In the genomic region with DNA sequence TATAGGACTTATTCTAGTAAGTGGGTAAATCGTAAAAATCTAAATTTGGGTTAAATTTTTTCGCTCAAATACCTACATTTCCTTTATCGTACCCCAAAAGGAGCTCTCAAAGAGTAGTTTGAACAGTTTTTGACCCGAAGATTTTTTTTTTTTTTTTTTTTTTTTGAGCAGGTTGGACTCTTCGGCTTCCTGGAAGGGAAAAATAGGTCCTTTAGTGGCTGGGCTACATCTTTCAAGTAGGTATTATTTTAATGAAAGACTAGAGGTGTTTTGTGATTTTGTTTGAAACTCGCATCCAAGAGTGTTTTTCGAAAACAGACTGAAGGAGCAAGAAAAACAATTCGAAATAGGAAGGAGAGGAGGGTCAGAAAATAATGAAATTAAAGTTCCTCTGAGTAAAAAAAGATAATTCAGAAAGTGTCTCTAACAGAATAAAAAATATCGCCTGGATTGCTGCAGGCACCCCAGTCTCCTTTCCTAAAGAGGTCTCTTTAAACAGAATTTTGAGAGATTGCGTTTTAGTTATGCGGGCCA, we compare ENCODE assay signal across 8 cellular contexts. TPM values are rescaled to one million over a fixed set of nuclear protein-coding genes. Genes with fewer than 3 reads are reported as not detected.
A peak's percentile ranks its signal among the peaks of the same experiment; 100 is the strongest.
DNase-seq lines count a peak whose midpoint lies in the region; ATAC-seq, FAIRE-seq and TF ChIP-seq lines count a peak whose summit lies in the region.

No MANE protein-coding gene starts in this region.

- peak overlapping the region; percentile 96 for H3K4ac ChIP-seq in IMR-90 (ENCODE audit: low read depth, low read length)

- H3K36me3 ChIP-seq in IMR-90 (ENCODE audit: control insufficient read depth, insufficient read depth, low read length) (peaks cover 18% of the 10 kb centered on the region), GM12878 (ENCODE audit: control insufficient read depth in 2 of 2, insufficient read depth in 2 of 2, low read length in 1 of 2) (peaks cover 0 to 6% of the 10 kb centered on the region in 2 experiments; a peak in 1 of 4 replicates), lung (ENCODE audit: control insufficient read depth in 2 of 2, insufficient read depth in 2 of 2, low read length in 2 of 2) (peaks cover 0 to 3% of the 10 kb centered on the region in 2 donors), aorta (ENCODE audit: control insufficient read depth in 1 of 2, insufficient read depth in 2 of 2, low read length in 1 of 2) (no peaks in the 10 kb centered on the region)

- H3K56ac ChIP-seq in IMR-90 (ENCODE audit: extremely low read depth, insufficient read depth, low read length): peak overlapping the region; percentile 93

- no peak for TF ChIP-seq CTCF in C4-2B (conservative IDR thresholded peaks at IDR 0.05)
- no peak for TF ChIP-seq CTCF in IMR-90 (conservative IDR thresholded peaks at IDR 0.05; ENCODE audit: low read depth, low read length)
- no peak for TF ChIP-seq CTCF in GM12878 (IDR thresholded peaks at IDR 0.05 in 2 of 3, conservative IDR thresholded peaks at IDR 0.05 in 1 of 3; ENCODE audit: control insufficient read depth in 2 of 3, extremely low read depth in 1 of 3, insufficient read depth in 1 of 3, low read depth in 3 of 3, low read length in 3 of 3)
- no peak for TF ChIP-seq CTCF in lung (IDR thresholded peaks at IDR 0.05; ENCODE audit: control extremely low read depth, extremely low read depth)
- TF ChIP-seq CTCF in GM13976 (IDR thresholded peaks at IDR 0.05; ENCODE audit: borderline replicate concordance, control extremely low read depth, extremely low read depth, insufficient read depth, missing control alignments): no peak

- H2AK5ac ChIP-seq in IMR-90 (ENCODE audit: low read depth, low read length): peak overlapping the region; percentile 54; the same call in 1 of the 2 replicates

- H2AFZ ChIP-seq in IMR-90 (replicated peaks; ENCODE audit: low read length, poor library complexity): peak overlapping the region; percentile 91
- no peak overlapping the region for H2AFZ ChIP-seq in GM12878 (ENCODE audit: control insufficient read depth, low read depth, low read length)

- peak overlapping the region; percentile 99 for H2AK9ac ChIP-seq in IMR-90 (replicated peaks; ENCODE audit: low read depth, low read length, poor library complexity)

- intact Hi-C loops in IMR-90 (cut with micrococcal nuclease) (loop anchor here (5.0 to 10.0 kb wide), 3 partner anchors 269 to 1442 kb away; a partner anchor contains a TSS), GM12878 (cut with micrococcal nuclease; ENCODE audit: unreplicated experiment) (loop anchor here (5.0 to 10.0 kb wide), 3 partner anchors 1068 to 1672 kb away; no protein-coding TSS in a partner anchor), aorta (cut with DNase I) (loop anchor here in 1 of 2 donors (10.0 kb wide), 3 partner anchors 62 to 382 kb away; a partner anchor contains a TSS)

- CTCF ChIA-PET in IMR-90 (lab: Yijun Ruan, JAX): no interaction called here
- CTCF ChIA-PET in GM12878 (lab: Yijun Ruan, JAX): interaction anchor here (1.0 to 3.4 kb wide), 4 partner anchors 9 to 31 kb away, joined by 3 to 33 read pairs (median 4); no protein-coding TSS in a partner anchor

- POLR2A ChIA-PET in IMR-90 (lab: Charles Lee; ENCODE audit: unreplicated experiment): no interaction called here
- POLR2A ChIA-PET in GM12878 (lab: Charles Lee): interaction anchor here (0.5 to 7.0 kb wide), 10 partner anchors 8 to 1164 kb away, joined by 3 to 93 read pairs (median 4); a partner anchor contains a TSS

- peak overlapping the region; percentile 87 for H2BK120ac ChIP-seq in IMR-90 (ENCODE audit: low read depth, low read length)

- DNase-seq in IMR-90 (peak; percentile 37), GM12878 (ENCODE audit: low read depth, low spot score) (no peak), lung (ENCODE audit: low spot score) (no peak), aorta (no peak), GM13976 (ENCODE audit: low spot score) (no peak)

- H3K4me2 ChIP-seq in IMR-90 (ENCODE audit: low read depth, low read length) (peak overlapping the region; percentile 99), GM12878 (ENCODE audit: control insufficient read depth, insufficient read depth) (peak overlapping the region; percentile 95)

- no peak overlapping the region; the same call in 1 of the 2 replicates for H4K5ac ChIP-seq in IMR-90 (ENCODE audit: low read depth, low read length)

- H3K79me1 ChIP-seq in IMR-90 (ENCODE audit: low read depth in 1 of 2, low read length in 2 of 2): peaks cover 0 to 20% of the 10 kb centered on the region in 2 experiments; a peak in 3 of 4 replicates

- no peak for TF ChIP-seq EP300 in GM12878 (IDR thresholded peaks at IDR 0.05; ENCODE audit: borderline replicate concordance in 1 of 2, control insufficient read depth in 1 of 2, low read depth in 2 of 2, low read length in 2 of 2)

- H2BK20ac ChIP-seq in IMR-90 (ENCODE audit: low read depth, low read length): no peak overlapping the region

- peak overlapping the region; percentile 91 for H4K91ac ChIP-seq in IMR-90 (ENCODE audit: insufficient read depth, low read depth, low read length)

- ATAC-seq in IMR-90 (ENCODE audit: low read depth) (no peak), GM12878 (no peak), lung (ENCODE audit: insufficient read depth, low FRiP score) (no peak), aorta (ENCODE audit: low FRiP score) (no peak), GM18873 (IDR thresholded peaks at IDR 0.05; ENCODE audit: low FRiP score, unreplicated experiment) (no peak), HG03025 (IDR thresholded peaks at IDR 0.05; ENCODE audit: low FRiP score, unreplicated experiment) (no peak)

- 20% methylated on average over 1 of the region's 11 CpGs; no CpG with 5 or more reads in 1 of the 2 experiments for WGBS in IMR-90 (ENCODE audit: extremely low coverage in 2 of 2, insufficient read length in 1 of 2), 2 experiments
- WGBS in GM12878 (ENCODE audit: insufficient coverage, insufficient replicate concordance, low lambda C conversion rate, missing lambda C conversion rate): 5% methylated on average over 11 of the region's 11 CpGs
- WGBS in lung, 2 donors: 6 to 9% methylated on average over 11 of the region's 11 CpGs
- 6 to 8% methylated on average over 11 of the region's 11 CpGs for WGBS in aorta, 2 donors

- peak overlapping the region; percentile 15 for H3K18ac ChIP-seq in IMR-90 (ENCODE audit: low read depth, low read length)

- H3K4me1 ChIP-seq in IMR-90 (ENCODE audit: control insufficient read depth, insufficient read depth, low read length): no peaks in the 10 kb centered on the region; the same call in 1 of the 2 replicates
- H3K4me1 ChIP-seq in GM12878 (ENCODE audit: control insufficient read depth, insufficient read depth, low read length): peaks cover 9% of the 10 kb centered on the region
- H3K4me1 ChIP-seq in lung (ENCODE audit: control insufficient read depth in 2 of 2, insufficient read depth in 2 of 2, low read length in 2 of 2): peaks cover 0 to 2% of the 10 kb centered on the region in 2 donors
- H3K4me1 ChIP-seq in aorta (ENCODE audit: control insufficient read depth in 1 of 2, insufficient read depth in 2 of 2, low read length in 2 of 2): no peaks in the 10 kb centered on the region

- SMC1A ChIA-PET in GM12878 (lab: Charles Lee; ENCODE audit: uncharacterized antibody, unreplicated experiment): interaction anchor here (0.7 to 3.3 kb wide), 6 partner anchors 13 to 366 kb away, joined by 3 to 26 read pairs (median 10); a partner anchor contains a TSS

- H3K9me1 ChIP-seq in IMR-90 (ENCODE audit: insufficient read depth, low read length): no peaks in the 10 kb centered on the region; the same call in 1 of the 2 replicates

- H3K23ac ChIP-seq in IMR-90 (ENCODE audit: low read depth, low read length): peak overlapping the region; percentile 94; the same call in 1 of the 2 replicates

- peak overlapping the region; percentile 84 to 88 for H4K8ac ChIP-seq in IMR-90 (ENCODE audit: low read depth in 2 of 2, low read length in 2 of 2)

- dilution Hi-C loops in IMR-90 (cut with HindIII; ENCODE audit: low sequenced_read_pairs, unreplicated experiment): no loop called here

- H3K27ac ChIP-seq in C4-2B (peak overlapping the region; percentile 99), IMR-90 (ENCODE audit: insufficient read depth, low read length) (peak overlapping the region; percentile 100), GM12878 (ENCODE audit: control insufficient read depth, insufficient read depth) (peak overlapping the region; percentile 97), lung (ENCODE audit: low read depth in 1 of 2, low read length in 1 of 2) (peak overlapping the region; percentile 86 to 95), aorta (ENCODE audit: low read depth in 1 of 2, low read length in 2 of 2) (peak overlapping the region; percentile 62 to 73)

- H3K9me3 ChIP-seq in IMR-90 (ENCODE audit: control insufficient read depth, insufficient read depth, low read length): no peaks in the 10 kb centered on the region
- no peaks in the 10 kb centered on the region for H3K9me3 ChIP-seq in GM12878 (replicated peaks; ENCODE audit: control insufficient read depth, insufficient read depth, low read length)
- no peaks in the 10 kb centered on the region for H3K9me3 ChIP-seq in lung (ENCODE audit: control insufficient read depth in 2 of 2, insufficient read depth in 1 of 2, low read length in 1 of 2)
- no peaks in the 10 kb centered on the region for H3K9me3 ChIP-seq in aorta (ENCODE audit: control insufficient read depth, low read length)

- H4K20me1 ChIP-seq in IMR-90 (ENCODE audit: insufficient read depth, low read length) (peaks cover 21% of the 10 kb centered on the region; the same call in 1 of the 2 replicates), GM12878 (ENCODE audit: control insufficient read depth, insufficient read depth) (no peaks in the 10 kb centered on the region)

- FAIRE-seq in GM12878 (lab: Jason Lieb, UNC): no peak

- RAD21 ChIA-PET in GM12878 (lab: Charles Lee; ENCODE audit: unreplicated experiment): interaction anchor here (0.5 to 6.7 kb wide), 6 partner anchors 8 to 219 kb away, joined by 3 to 81 read pairs (median 7); a partner anchor contains a TSS

- peak overlapping the region; percentile 15; the same call in 1 of the 3 replicates for H2BK15ac ChIP-seq in IMR-90 (ENCODE audit: low read depth, low read length)

- BruUV-seq in IMR-90 (replicated peaks; lab: Mats Ljungman, UMichigan): no TSS peak
- no TSS peak for BruUV-seq in GM12878 (replicated peaks; lab: Mats Ljungman, UMichigan)

- peak overlapping the region; percentile 99 for H2BK5ac ChIP-seq in IMR-90 (ENCODE audit: low read depth, low read length, poor library complexity, severe bottlenecking)

- TF ChIP-seq RAD21 in IMR-90 (IDR thresholded peaks at IDR 0.05; ENCODE audit: low read length) (no peak), GM12878 (IDR thresholded peaks at IDR 0.05; ENCODE audit: insufficient read depth, low read depth, low read length) (no peak)

- in situ Hi-C loops in IMR-90 (cut with MboI; ENCODE audit: low sequenced_read_pairs) (loop anchor here (25.0 kb wide), 1 partner anchor 1011 kb away; no protein-coding TSS in a partner anchor), GM12878 (cut with MboI) (no loop called here), GM13976 (cut with MboI; ENCODE audit: low sequenced_read_pairs, unreplicated experiment) (loop anchor here (25.0 kb wide), 1 partner anchor 1136 kb away; no protein-coding TSS in a partner anchor)

- H3K14ac ChIP-seq in IMR-90 (replicated peaks; ENCODE audit: low read depth, low read length): peak overlapping the region; percentile 89

- peaks cover 91% of the 10 kb centered on the region for H3K79me2 ChIP-seq in GM12878 (ENCODE audit: control insufficient read depth, insufficient read depth, low read length)

- no peak for TF ChIP-seq POLR2A in IMR-90 (IDR thresholded peaks at IDR 0.05; ENCODE audit: low read depth, low read length)
- TF ChIP-seq POLR2A in GM12878 (IDR thresholded peaks at IDR 0.05; ENCODE audit: low read depth, low read length): no peak

- peak overlapping the region; percentile 94 for H3K4me3 ChIP-seq in IMR-90 (ENCODE audit: insufficient read depth, low read depth, low read length)
- H3K4me3 ChIP-seq in GM12878: peak overlapping the region; percentile 97
- H3K4me3 ChIP-seq in lung: peak overlapping the region; percentile 83
- peak overlapping the region; percentile 47 to 96 for H3K4me3 ChIP-seq in aorta (ENCODE audit: low read length in 2 of 2)

- peak overlapping the region; percentile 96 for H3K9ac ChIP-seq in IMR-90 (ENCODE audit: low read depth, low read length)
- peak overlapping the region; percentile 97 for H3K9ac ChIP-seq in GM12878 (ENCODE audit: control insufficient read depth, insufficient read depth, low read length)

- H3K27me3 ChIP-seq in IMR-90 (ENCODE audit: control insufficient read depth, insufficient read depth, low read length) (no peaks in the 10 kb centered on the region), GM12878 (replicated peaks in 1 of 2; ENCODE audit: control insufficient read depth in 2 of 2, insufficient read depth in 2 of 2, low read length in 1 of 2) (no peaks in the 10 kb centered on the region), lung (ENCODE audit: control insufficient read depth, insufficient read depth) (no peaks in the 10 kb centered on the region), aorta (ENCODE audit: control insufficient read depth in 1 of 2, insufficient read depth in 2 of 2, low read length in 1 of 2) (no peaks in the 10 kb centered on the region)

RNA-seq across cellular contexts. Expression of a gene that starts 6.0 kb away (rescaled TPM):
- total RNA-seq in IMR-90 (2012; rRNA removed) (17.4 and 28.1 TPM in 2 replicates), GM12878 (2014; rRNA removed) (39.1 and 43.3 TPM in 2 replicates), GM12878 (2014; rRNA removed; fragmentation: Illumina TruSeq; extraction: Trizol) (22.7 and 24.2 TPM in 2 replicates), GM12878 (2021) (36.9 and 37.4 TPM in 2 replicates), lung (10 to 100 TPM; 41.2 to 89.4 TPM), aorta (10 to 100 TPM; 40.3 to 56.0 TPM)
- polyA plus RNA-seq in IMR-90 (2012; rRNA removed) (7.9 and 13.9 TPM in 2 replicates), GM12878 (2011; rRNA removed) (25.4 and 39.5 TPM in 2 replicates), GM12878 (2014; fragmentation: Illumina TruSeq; extraction: Trizol) (21.6 and 22.1 TPM in 2 replicates), GM12878 (2014; fragmentation: Nextera tagmentation; extraction: Ambion mirVana) (1 to 10 TPM; 4.2 to 8.0 TPM), GM12878 (2014; rRNA removed) (27.8 and 29.2 TPM in 2 replicates), GM12878 (2016; fragmentation: Nextera tagmentation; extraction: Ambion mirVana) (1 to 10 TPM; 4.9 to 5.5 TPM), lung (10 to 100 TPM; 27.3 to 38.5 TPM), aorta (10 to 100 TPM; 47.6 to 64.3 TPM)
- 8.7 and 9.0 TPM in 2 replicates for polyA plus RNA-seq in IMR-90 (2012; cell fraction: cytosol; rRNA removed)
- polyA plus RNA-seq in IMR-90 (2012; cell fraction: nucleus; rRNA removed; ENCODE audit: low replicate concordance): 6.1 and 9.4 TPM in 2 replicates
- total RNA-seq in GM12878 (2013; cell fraction: nucleolus; rRNA removed): 31.1 and 38.2 TPM in 2 replicates
- 11.2 TPM for polyA plus RNA-seq in GM12878 (2011; ENCODE audit: low read depth)
- 14.5 and 16.9 TPM in 2 replicates for polyA plus RNA-seq in GM12878 (2011; cell fraction: cytosol; rRNA removed)
- polyA plus RNA-seq in GM12878 (2011; cell fraction: nucleus; rRNA removed): 21.5 and 21.6 TPM in 2 replicates
- polyA plus RNA-seq in GM12878 (2012): 25.9 and 32.3 TPM in 2 replicates
- polyA minus RNA-seq in GM12878 (2011; rRNA and poly(A)+ RNA removed): 19.7 and 22.0 TPM in 2 replicates
- 14.3 and 15.9 TPM in 2 replicates for polyA minus RNA-seq in GM12878 (2011; cell fraction: cytosol; rRNA and poly(A)+ RNA removed)
- polyA minus RNA-seq in GM12878 (2011; cell fraction: nucleus; rRNA and poly(A)+ RNA removed): 43.3 and 59.1 TPM in 2 replicates

RNA-seq across cellular contexts. Expression of a gene that starts 27.2 kb away (rescaled TPM):
- 0.28 and 0.36 TPM in 2 replicates for total RNA-seq in IMR-90 (2012; rRNA removed)
- 0.12 and 0.17 TPM in 2 replicates for polyA plus RNA-seq in IMR-90 (2012; rRNA removed)
- not detected in 2 replicates for polyA plus RNA-seq in IMR-90 (2012; cell fraction: cytosol; rRNA removed)
- polyA plus RNA-seq in IMR-90 (2012; cell fraction: nucleus; rRNA removed; ENCODE audit: low replicate concordance): 0.15 and 0.16 TPM in 2 replicates
- 10.2 and 14.3 TPM in 2 replicates for total RNA-seq in GM12878 (2013; cell fraction: nucleolus; rRNA removed)
- 2.1 and 2.7 TPM in 2 replicates for total RNA-seq in GM12878 (2014; rRNA removed)
- total RNA-seq in GM12878 (2014; rRNA removed; fragmentation: Illumina TruSeq; extraction: Trizol): 3.9 and 4.1 TPM in 2 replicates
- total RNA-seq in GM12878 (2021): 2.6 and 3.4 TPM in 2 replicates
- 0.87 TPM for polyA plus RNA-seq in GM12878 (2011; ENCODE audit: low read depth)
- polyA plus RNA-seq in GM12878 (2011; rRNA removed): 7.4 TPM in 2 replicates
- polyA plus RNA-seq in GM12878 (2011; cell fraction: cytosol; rRNA removed): 5.5 and 5.7 TPM in 2 replicates
- 13.6 and 23.5 TPM in 2 replicates for polyA plus RNA-seq in GM12878 (2011; cell fraction: nucleus; rRNA removed)
- 2.3 and 3.3 TPM in 2 replicates for polyA plus RNA-seq in GM12878 (2012)
- 4.0 and 9.8 TPM in 2 replicates for polyA plus RNA-seq in GM12878 (2014; fragmentation: Illumina TruSeq; extraction: Trizol)
- 1 to 10 TPM; 2.9 to 3.0 TPM for polyA plus RNA-seq in GM12878 (2014; fragmentation: Nextera tagmentation; extraction: Ambion mirVana)
- 1.7 and 2.2 TPM in 2 replicates for polyA plus RNA-seq in GM12878 (2014; rRNA removed)
- polyA plus RNA-seq in GM12878 (2016; fragmentation: Nextera tagmentation; extraction: Ambion mirVana): 1 to 10 TPM; 2.2 to 3.1 TPM
- 7.6 and 10.5 TPM in 2 replicates for polyA minus RNA-seq in GM12878 (2011; rRNA and poly(A)+ RNA removed)
- 1.7 and 2.0 TPM in 2 replicates for polyA minus RNA-seq in GM12878 (2011; cell fraction: cytosol; rRNA and poly(A)+ RNA removed)
- 2.9 and 6.2 TPM in 2 replicates for polyA minus RNA-seq in GM12878 (2011; cell fraction: nucleus; rRNA and poly(A)+ RNA removed)
- under 1 TPM in 1 of 2 donors, not detected in 1; 0.15 TPM for total RNA-seq in lung
- under 1 TPM; 0.17 to 0.20 TPM for polyA plus RNA-seq in lung
- under 1 TPM in 1 of 2 donors, not detected in 1; 0.36 TPM for total RNA-seq in aorta
- under 1 TPM in 1 of 2 donors, not detected in 1; 0.18 TPM for polyA plus RNA-seq in aorta
